ENCODE assay signal across 11 cellular contexts in genomic region chr7:42456756-42457276, GRCh38.
"Had no signal": no experiment of that assay in that cellular context is flagged by ENCODE, and none has a peak within 500 bp of the region (broad histone marks: within the 10 kb centered on the region; RNA-seq: fewer than 3 reads in every experiment).

No MANE protein-coding gene starts in this region.

- H3K36me3 ChIP-seq: colonic mucosa, lower lobe of right lung, ovary, tibial artery had no signal

- H3K27ac ChIP-seq: colonic mucosa, lower lobe of right lung, ovary, skin epidermis, tibial artery had no signal

- H3K9me3 ChIP-seq: colonic mucosa, lower lobe of right lung, ovary, tibial artery had no signal

- DNase-seq: activated naive CD4-positive, alpha-beta T cell treated with Interleukin-2 at 50 U/mL for 16 hours; colonic mucosa; effector memory CD4-positive, alpha-beta T cell; lower lobe of right lung; midbrain; naive B cell; ovary; T-helper 9 cell; tibial artery had no signal

- H3K4me3 Mint-ChIP-seq: activated T-helper 1 cell treated with anti-CD3 and anti-CD28 coated beads, Interleukin-12 subunit alpha, Interleukin-12 subunit beta, Interleukin-2, Interleukin-4 antibody, amounts not matched to agents 30 ng/mL and 10 ng/mL and 1 ng/mL, durations not matched to agents 14 hours and 24 hours and 36 hours; naive B cell had no signal

- H3K36me3 Mint-ChIP-seq: naive B cell had no signal

- H3K9me3 Mint-ChIP-seq: activated T-helper 1 cell treated with anti-CD3 and anti-CD28 coated beads, Interleukin-12 subunit alpha, Interleukin-12 subunit beta, Interleukin-2, Interleukin-4 antibody, amounts not matched to agents 30 ng/mL and 10 ng/mL and 1 ng/mL, durations not matched to agents 14 hours and 24 hours and 36 hours had no signal

- H3K27me3 ChIP-seq: colonic mucosa, ovary, tibial artery had no signal

- H3K4me1 ChIP-seq: colonic mucosa, lower lobe of right lung, tibial artery had no signal

- H3K4me3 ChIP-seq: colonic mucosa, lower lobe of right lung, ovary, skin epidermis, tibial artery had no signal

- H3K27ac Mint-ChIP-seq: activated T-helper 1 cell treated with anti-CD3 and anti-CD28 coated beads, Interleukin-12 subunit alpha, Interleukin-12 subunit beta, Interleukin-2, Interleukin-4 antibody, amounts not matched to agents 30 ng/mL and 10 ng/mL and 1 ng/mL, durations not matched to agents 14 hours and 24 hours and 36 hours; naive B cell had no signal

- H3K4me1 Mint-ChIP-seq: naive B cell had no signal
